In genomic region chr3:57840445-57840844, GRCh38 we compare ENCODE assay signal across 23 cellular contexts.
DNase-seq lines count a peak whose midpoint lies in the region; ATAC-seq, FAIRE-seq and TF ChIP-seq lines count a peak whose summit lies in the region.
"Had no signal": no experiment of that assay in that cellular context is flagged by ENCODE, and none has a peak within 500 bp of the region (broad histone marks: within the 10 kb centered on the region; RNA-seq: fewer than 3 reads in every experiment).

No MANE protein-coding gene starts in this region.

- no peak for DNase-seq in activated naive CD8-positive, alpha-beta T cell treated with anti-CD3 and anti-CD28 coated beads for 36 hours
- DNase-seq in GM19239 (ENCODE audit: insufficient read length, low spot score), result no peak
- no peak for DNase-seq in T-cell
- no peak for DNase-seq in SK-N-DZ (ENCODE audit: low spot score)
- DNase-seq in G401 (ENCODE audit: low spot score), result no peak
- DNase-seq: activated CD4-positive, alpha-beta T cell treated with anti-CD3 and anti-CD28 coated beads, Interleukin-2, amount 50 U/mL, for 4 hours; adrenal gland; cerebellar nuclear complex; GF-D8; GM23248; mucosa of descending colon; NCI-H1436 treated with DMSO at 0.1 percent for 48 hours; NCI-H226; SJCRH30; stimulated activated CD4-positive, alpha-beta T cell treated with anti-CD3 and anti-CD28 coated beads, Interleukin-4, amount 100 ng/mL, for 24 hours had no signal

- no peak overlapping the region for H3K4me3 Mint-ChIP-seq in activated naive CD8-positive, alpha-beta T cell
- H3K4me3 Mint-ChIP-seq in activated naive CD8-positive, alpha-beta T cell treated with anti-CD3 and anti-CD28 coated beads for 36 hours, result no peak overlapping the region
- H3K4me3 Mint-ChIP-seq in T-cell, result no peak overlapping the region
- H3K4me3 Mint-ChIP-seq: activated T-helper 1 cell treated with anti-CD3 and anti-CD28 coated beads, Interleukin-12 subunit alpha, Interleukin-12 subunit beta, Interleukin-2, Interleukin-4 antibody, amounts not matched to agents 30 ng/mL and 10 ng/mL and 1 ng/mL, durations not matched to agents 14 hours and 24 hours and 36 hours had no signal

- H3K27me3 Mint-ChIP-seq in activated naive CD8-positive, alpha-beta T cell, result no peaks in the 10 kb centered on the region
- H3K27me3 Mint-ChIP-seq in activated naive CD8-positive, alpha-beta T cell treated with anti-CD3 and anti-CD28 coated beads for 36 hours, result no peaks in the 10 kb centered on the region
- H3K27me3 Mint-ChIP-seq in T-cell, result no peaks in the 10 kb centered on the region

- no peak for TF ChIP-seq CTCF in neutrophil (IDR thresholded peaks at IDR 0.05)

- H3K27me3 ChIP-seq in neutrophil, result no peaks in the 10 kb centered on the region
- H3K27me3 ChIP-seq: adrenal gland, SJCRH30 had no signal

- H3K27ac ChIP-seq in neutrophil, result peak overlapping the region; percentile 73
- H3K27ac ChIP-seq: adrenal gland, GM23248, KMS-11, parathyroid adenoma, SJCRH30, thoracic aorta had no signal

- peaks cover 3% of the 10 kb centered on the region for H3K36me3 ChIP-seq in neutrophil
- H3K36me3 ChIP-seq: adrenal gland, SJCRH30, thoracic aorta had no signal

- H3K4me1 ChIP-seq in neutrophil (ENCODE audit: control insufficient read depth in 1 of 2, insufficient read depth in 1 of 2, low read depth in 1 of 2, low read length in 1 of 2), result peaks cover 0 to 11% of the 10 kb centered on the region in 2 experiments
- H3K4me1 ChIP-seq: parathyroid adenoma, SJCRH30 had no signal

- H3K4me1 Mint-ChIP-seq in activated naive CD8-positive, alpha-beta T cell (ENCODE audit: low read depth), result peaks cover 18% of the 10 kb centered on the region
- H3K4me1 Mint-ChIP-seq in activated naive CD8-positive, alpha-beta T cell treated with anti-CD3 and anti-CD28 coated beads for 36 hours, result peaks cover 11% of the 10 kb centered on the region
- peaks cover 7 to 17% (median 14%) of the 10 kb centered on the region in 3 donors for H3K4me1 Mint-ChIP-seq in T-cell

- H3K36me3 Mint-ChIP-seq in activated naive CD8-positive, alpha-beta T cell, result peaks cover 4% of the 10 kb centered on the region
- H3K36me3 Mint-ChIP-seq in activated naive CD8-positive, alpha-beta T cell treated with anti-CD3 and anti-CD28 coated beads for 36 hours, result peaks cover 2% of the 10 kb centered on the region
- H3K36me3 Mint-ChIP-seq in T-cell, result peaks cover 8% of the 10 kb centered on the region

- H3K9me3 Mint-ChIP-seq in activated naive CD8-positive, alpha-beta T cell (ENCODE audit: low read depth), result no peaks in the 10 kb centered on the region
- H3K9me3 Mint-ChIP-seq in activated naive CD8-positive, alpha-beta T cell treated with anti-CD3 and anti-CD28 coated beads for 36 hours, result no peaks in the 10 kb centered on the region
- H3K9me3 Mint-ChIP-seq in T-cell, result no peaks in the 10 kb centered on the region
- H3K9me3 Mint-ChIP-seq: activated T-helper 1 cell treated with anti-CD3 and anti-CD28 coated beads, Interleukin-12 subunit alpha, Interleukin-12 subunit beta, Interleukin-2, Interleukin-4 antibody, amounts not matched to agents 30 ng/mL and 10 ng/mL and 1 ng/mL, durations not matched to agents 14 hours and 24 hours and 36 hours had no signal

- no peaks in the 10 kb centered on the region for H3K9me3 ChIP-seq in neutrophil
- H3K9me3 ChIP-seq: adrenal gland, mucosa of descending colon, SJCRH30, thoracic aorta had no signal

- POLR2A ChIA-PET in T-cell (lab: Charles Lee), result no interaction called here

- in situ Hi-C loops in G401 (cut with HindIII; ENCODE audit: low sequenced_read_pairs), result no loop called here

- peak overlapping the region; percentile 2 for H3K27ac Mint-ChIP-seq in activated naive CD8-positive, alpha-beta T cell
- no peak overlapping the region for H3K27ac Mint-ChIP-seq in activated naive CD8-positive, alpha-beta T cell treated with anti-CD3 and anti-CD28 coated beads for 36 hours
- peak overlapping the region; percentile 55 to 60 for H3K27ac Mint-ChIP-seq in T-cell
- H3K27ac Mint-ChIP-seq: activated T-helper 1 cell treated with anti-CD3 and anti-CD28 coated beads, Interleukin-12 subunit alpha, Interleukin-12 subunit beta, Interleukin-2, Interleukin-4 antibody, amounts not matched to agents 30 ng/mL and 10 ng/mL and 1 ng/mL, durations not matched to agents 14 hours and 24 hours and 36 hours had no signal

- ATAC-seq in T-cell (replicated peaks in 1 of 4) (no peak), GM18517 (IDR thresholded peaks at IDR 0.05; ENCODE audit: unreplicated experiment) (no peak)
- ATAC-seq: mucosa of descending colon had no signal

- CTCF ChIA-PET in T-cell (lab: Charles Lee), result interaction anchor here (0.5 to 1.1 kb wide), 4 partner anchors 12 to 443 kb away, joined by 3 to 4 read pairs (median 4); no protein-coding TSS in a partner anchor

- peak; percentile 67 for FAIRE-seq in GM19239 (lab: Jason Lieb, UNC)
- FAIRE-seq: D721Med had no signal

- H3K4me3 ChIP-seq in neutrophil (ENCODE audit: low read depth in 1 of 2, low read length in 1 of 2), result no peak overlapping the region
- H3K4me3 ChIP-seq: adrenal gland, GM23248, mucosa of descending colon, SJCRH30, thoracic aorta had no signal
